Comparison of ENCODE assay signal across 21 cellular contexts in genomic region chr3:129318921-129319320, GRCh38.
"Had no signal": no experiment of that assay in that cellular context is flagged by ENCODE, and none has a peak within 500 bp of the region (broad histone marks: within the 10 kb centered on the region; RNA-seq: fewer than 3 reads in every experiment).

No MANE protein-coding gene starts in this region.

- H3K27me3 ChIP-seq: adrenal gland had no signal

- H3K27ac Mint-ChIP-seq: activated naive CD8-positive, alpha-beta T cell treated with anti-CD3 and anti-CD28 coated beads, Interleukin-2, amount 10 ng/mL, durations not matched to agents 7 days and 5 days; T-helper 1 cell treated with Interleukin-12 subunit alpha and Interleukin-12 subunit beta and Interleukin-4 antibody, amounts not matched to agents 30 μg/mL and 1 μg/mL, for 36 hours had no signal

- H3K9me3 ChIP-seq: adrenal gland had no signal

- H3K9ac ChIP-seq: KMS-11 had no signal

- H3K4me3 Mint-ChIP-seq: activated naive CD8-positive, alpha-beta T cell treated with anti-CD3 and anti-CD28 coated beads, Interleukin-2, amount 10 ng/mL, durations not matched to agents 7 days and 5 days; T-helper 1 cell treated with Interleukin-12 subunit alpha and Interleukin-12 subunit beta and Interleukin-4 antibody, amounts not matched to agents 30 μg/mL and 1 μg/mL, for 36 hours had no signal

- H3K4me3 ChIP-seq: adrenal gland had no signal

- H3K9me3 Mint-ChIP-seq: activated naive CD8-positive, alpha-beta T cell treated with anti-CD3 and anti-CD28 coated beads, Interleukin-2, amount 10 ng/mL, durations not matched to agents 7 days and 5 days; T-helper 1 cell treated with Interleukin-12 subunit alpha and Interleukin-12 subunit beta and Interleukin-4 antibody, amounts not matched to agents 30 μg/mL and 1 μg/mL, for 36 hours had no signal

- H3K36me3 ChIP-seq: adrenal gland had no signal

- H3K27ac ChIP-seq: adrenal gland, KMS-11 had no signal

- ATAC-seq: PC-3 had no signal

- H3K27me3 Mint-ChIP-seq: activated naive CD8-positive, alpha-beta T cell treated with anti-CD3 and anti-CD28 coated beads, Interleukin-2, amount 10 ng/mL, durations not matched to agents 7 days and 5 days had no signal

- DNase-seq: activated CD4-positive, alpha-beta T cell treated with anti-CD3 and anti-CD28 coated beads for 48 hours; activated CD4-positive, alpha-beta T cell treated with anti-CD3 and anti-CD28 coated beads, Interleukin-2, amount 50 U/mL, for 4 hours; activated CD4-positive, CD25-positive, alpha-beta regulatory T cell treated with anti-CD3 and anti-CD28 coated beads, Interleukin-2, amount 50 U/mL, for 72 hours; activated CD8-positive, alpha-beta memory T cell treated with anti-CD3 and anti-CD28 coated beads for 24 hours; activated naive CD4-positive, alpha-beta T cell treated with anti-CD3 and anti-CD28 coated beads, Interleukin-2, amount 50 U/mL, for 16 hours; activated naive CD8-positive, alpha-beta T cell treated with anti-CD3 and anti-CD28 coated beads, Interleukin-2, amount 10 ng/mL, durations not matched to agents 7 days and 5 days; activated T-cell treated with anti-CD3 and anti-CD28 coated beads for 4 hours; adrenal gland; anterior cingulate cortex; MV-4-11; NCI-H1092 treated with DMSO at 0.1 percent for 48 hours; NCI-H1417 treated with DMSO at 0.1 percent for 48 hours; NCI-H1694; NCI-H2029; NCI-H345; NCI-H510A; NCI-H69; PC-3; SHP77 treated with DMSO at 0.1 percent for 48 hours had no signal

- H3K4me2 ChIP-seq: KMS-11 had no signal
